Comparison of ENCODE assay signal across 2 cellular contexts in genomic region chr2:67384115-67384823, GRCh38.
TF ChIP-seq lines count a peak whose summit lies in the region.

No MANE protein-coding gene starts in this region.

TF ChIP-seq in H1, 55 proteins besides CTCF, POLR2A, EP300 and RAD21 (continued from another document):
- TF ChIP-seq JUN (IDR thresholded peaks at IDR 0.05; ENCODE audit: low read depth, low read length) (no peak), POU5F1 (IDR thresholded peaks at IDR 0.05; ENCODE audit: low read depth, low read length) (no peak), RFX5 (IDR thresholded peaks at IDR 0.05; ENCODE audit: borderline replicate concordance, low read depth, low read length) (no peak), HDAC2 (IDR thresholded peaks at IDR 0.05; ENCODE audit: borderline replicate concordance in 1 of 2, low read depth in 2 of 2, low read length in 2 of 2) (no peak), E2F6 (IDR thresholded peaks at IDR 0.05) (no peak), SP1 (IDR thresholded peaks at IDR 0.05; ENCODE audit: low read depth, low read length) (no peak), CREB1 (IDR thresholded peaks at IDR 0.05) (no peak), GTF2F1 (IDR thresholded peaks at IDR 0.05; ENCODE audit: borderline replicate concordance, low read depth, low read length) (no peak), TBP (IDR thresholded peaks at IDR 0.05; ENCODE audit: low read depth, low read length) (no peak), POLR2AphosphoS5 (IDR thresholded peaks at IDR 0.05; ENCODE audit: low read depth, low read length) (no peak), PHF8 (conservative IDR thresholded peaks at IDR 0.05; ENCODE audit: low read depth, low read length) (no peak), SAP30 (IDR thresholded peaks at IDR 0.05; ENCODE audit: insufficient read depth, insufficient replicate concordance, low read length) (no peak), CEBPB (IDR thresholded peaks at IDR 0.05; ENCODE audit: low read depth, low read length) (no peak), GABPA (IDR thresholded peaks at IDR 0.05; ENCODE audit: borderline replicate concordance, insufficient read depth, low read length) (no peak), EGR1 (IDR thresholded peaks at IDR 0.05; ENCODE audit: borderline replicate concordance, low read depth, low read length) (no peak)

TF ChIP-seq in SK-N-SH treated with all-trans-retinoic acid at 6 μM for 48 hours, 23 proteins besides CTCF, POLR2A, EP300 and RAD21 (continued from another document):
- TF ChIP-seq CSRNP3 (CRISPR knock-in tag; IDR thresholded peaks at IDR 0.05): no peak
- TF ChIP-seq ISL1 (CRISPR knock-in tag; IDR thresholded peaks at IDR 0.05): no peak
TF ChIP-seq in SK-N-SH treated with all-trans-retinoic acid at 6 μM for 48 hours: peak in this region for 0.
